In the genomic region with DNA sequence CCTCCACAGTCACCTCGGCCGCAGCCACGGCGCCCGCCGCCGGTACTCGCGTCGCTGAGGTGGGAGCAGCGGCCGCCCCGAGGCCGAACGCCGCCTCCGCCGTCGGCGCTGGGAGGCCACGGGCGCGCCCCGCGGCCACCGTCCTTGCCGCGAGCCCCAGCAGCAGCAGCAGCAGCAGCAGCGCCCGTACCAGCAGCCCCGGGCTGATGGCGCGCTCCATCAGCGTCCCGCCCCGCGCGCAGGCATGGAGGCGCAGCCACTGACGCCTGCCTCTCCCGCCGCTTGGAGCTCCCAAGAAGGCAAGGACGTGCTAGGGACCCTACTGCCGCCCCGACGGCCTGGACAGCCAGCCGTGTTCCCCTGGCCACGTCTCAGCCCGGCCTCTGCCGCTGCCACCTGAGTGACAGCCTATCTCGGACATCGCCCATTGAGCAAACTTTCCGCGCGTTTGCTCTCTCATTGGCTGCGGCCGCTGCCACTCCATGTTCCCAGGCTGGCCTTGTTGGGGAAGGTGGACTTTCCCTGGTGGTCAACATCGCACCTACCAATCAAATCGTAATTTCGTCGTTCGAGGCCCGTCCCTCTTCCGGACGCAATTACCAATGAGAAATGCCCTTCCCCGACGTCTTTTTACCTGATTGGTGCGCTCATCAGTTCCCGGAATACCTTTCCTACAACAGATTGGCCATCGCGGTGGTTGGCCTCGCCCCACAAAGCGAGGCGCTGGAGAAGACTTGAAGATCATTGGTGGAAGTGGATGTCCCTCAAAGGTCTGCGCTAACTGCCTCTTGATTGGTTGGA, we compare ENCODE assay signal across 8 cellular contexts. TPM values are rescaled to one million over a fixed set of nuclear protein-coding genes. Genes with fewer than 3 reads are reported as not detected.
DNase-seq lines count a peak whose midpoint lies in the region; ATAC-seq, FAIRE-seq and TF ChIP-seq lines count a peak whose summit lies in the region.

Gene EIF2AK3, minus strand, starts transcription at position 410 of the 801 bp plus-strand sequence. Its CDS starts 190 bp downstream, at position 220.

- H3K9me3 Mint-ChIP-seq in natural killer cell = no peaks in the 10 kb centered on the region

- peak; percentile 98 for TF ChIP-seq POLR2A in H54 (IDR thresholded peaks at IDR 0.05; ENCODE audit: low read depth, low read length)
- TF ChIP-seq POLR2A in Raji (IDR thresholded peaks at IDR 0.05; ENCODE audit: insufficient read depth, low read depth, low read length) = peak; percentile 76

- peak within 1 kb of the TSS; percentile 90 for H2AFZ ChIP-seq in Loucy (ENCODE audit: low read length)

- H3K27ac Mint-ChIP-seq in natural killer cell = no peak within 1 kb of the TSS

- peak within 1 kb of the TSS; percentile 88 for H3K4me3 ChIP-seq in Loucy (ENCODE audit: low read length, poor library complexity, severe bottlenecking)

- H3K36me3 Mint-ChIP-seq in natural killer cell = no peaks in the 10 kb centered on the region

- peaks cover 51% of the 10 kb centered on the region for H3K79me2 ChIP-seq in Loucy (ENCODE audit: insufficient read depth, low read length)

- H4K20me1 ChIP-seq in Loucy (ENCODE audit: insufficient read depth, low read length, poor library complexity, severe bottlenecking) = peaks cover 40% of the 10 kb centered on the region

- H3K4me1 ChIP-seq in Loucy (ENCODE audit: insufficient read depth, low read length, poor library complexity, severe bottlenecking) = peaks cover 51% of the 10 kb centered on the region

- no peaks in the 10 kb centered on the region for H3K9me2 ChIP-seq in Loucy (replicated peaks; ENCODE audit: low read depth, low read length)

- H3K4me2 ChIP-seq in Loucy (ENCODE audit: low read depth, low read length, poor library complexity, severe bottlenecking) = peak within 1 kb of the TSS; percentile 87

- no peaks in the 10 kb centered on the region for H3K27me3 ChIP-seq in Loucy (ENCODE audit: insufficient read depth, low read length, poor library complexity, severe bottlenecking)

- peak; percentile 100 for DNase-seq in EL
- DNase-seq in H54 (ENCODE audit: insufficient read length, low spot score) = peak; percentile 94
- peak; percentile 89 for DNase-seq in activated T-helper 9 cell treated with anti-CD3 and anti-CD28 coated beads, Interleukin-2, amount 50 U/mL, for 16 hours (ENCODE audit: low read depth)
- DNase-seq in fibroblast of peridontal ligament (ENCODE audit: extremely low read depth) = peak; percentile 100
- peak; percentile 96 for DNase-seq in natural killer cell
- peak; percentile 99 for DNase-seq in stimulated activated naive CD4-positive, alpha-beta T cell treated with Interleukin-2 at 50 U/mL for 16 hours (lab: John Stamatoyannopoulos, UW)

- H3K9ac ChIP-seq in Loucy (ENCODE audit: low read depth, low read length, poor library complexity, severe bottlenecking) = peak within 1 kb of the TSS; percentile 81

- H3K9me3 ChIP-seq in Loucy (ENCODE audit: insufficient read depth, low read depth, low read length) = no peaks in the 10 kb centered on the region

- no peak for TF ChIP-seq CTCF in Loucy (conservative IDR thresholded peaks at IDR 0.05; ENCODE audit: low read length)
- TF ChIP-seq CTCF in natural killer cell (IDR thresholded peaks at IDR 0.05) = no peak

- intact Hi-C loops in natural killer cell (cut with micrococcal nuclease) = loop anchor here (1.0 to 5.0 kb wide), 5 partner anchors 11 to 64 kb away; partner anchors contain the start of gene RPIA

- peak within 1 kb of the TSS; percentile 91 for H3K4me3 Mint-ChIP-seq in natural killer cell

- peak; percentile 99 for FAIRE-seq in H54 (lab: Jason Lieb, UNC)

- peak; percentile 78 to 92 (median 82) for ATAC-seq in natural killer cell

- peaks cover 6% of the 10 kb centered on the region in 2 donors for H3K4me1 Mint-ChIP-seq in natural killer cell

- no peaks in the 10 kb centered on the region for H3K36me3 ChIP-seq in Loucy (ENCODE audit: insufficient read depth, low read length)

- H3K27me3 Mint-ChIP-seq in natural killer cell (ENCODE audit: low read depth in 2 of 2) = no peaks in the 10 kb centered on the region

- peaks cover 3% of the 10 kb centered on the region; the same call in 1 of the 2 replicates for H3F3A ChIP-seq in Loucy (ENCODE audit: low read depth)

RNA-seq across cellular contexts. Expression of gene EIF2AK3, which starts in this region (rescaled TPM):
- 10 to 100 TPM; 29.9 to 43.7 (median 33.4) TPM for total RNA-seq in natural killer cell

Comparison
In these comparisons a context has a peak if more than half of its experiments do, and no peak if none do; other contexts are left out.
1. Peak in every context shown above with its lines: DNase-seq, ATAC-seq and H3K4me3 ChIP-seq.